Comparison of ENCODE assay signal across 17 cellular contexts in the genomic region with DNA sequence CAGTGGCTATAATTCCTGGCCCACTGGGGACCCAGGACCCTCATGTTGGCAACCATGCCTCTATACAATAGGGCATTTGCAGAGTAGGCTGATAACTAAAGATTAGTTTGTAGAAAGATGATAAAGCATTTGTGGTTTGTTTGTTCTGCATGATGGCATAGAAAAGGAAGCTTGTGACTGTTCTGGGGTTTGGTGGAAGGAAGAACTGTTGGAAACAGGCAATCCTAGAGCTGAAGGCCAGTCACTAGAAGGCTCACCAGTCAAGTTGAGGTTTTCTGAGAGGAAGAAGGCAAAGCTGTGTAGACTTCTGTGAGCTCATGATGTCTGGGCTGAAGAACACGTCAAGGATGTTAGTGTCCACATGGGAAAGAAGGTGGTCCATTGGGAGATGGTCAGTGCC.
"Had no signal": no experiment of that assay in that cellular context is flagged by ENCODE, and none has a peak within 500 bp of the region (broad histone marks: within the 10 kb centered on the region; RNA-seq: fewer than 3 reads in every experiment).

No MANE protein-coding gene starts in this region.

- DNase-seq: activated CD4-positive, alpha-beta T cell treated with anti-CD3 and anti-CD28 coated beads for 1 hour; activated CD4-positive, alpha-beta T cell treated with anti-CD3 and anti-CD28 coated beads, Interleukin-2, amount 50 U/mL, for 4 hours; activated naive CD4-positive, alpha-beta T cell treated with anti-CD3 and anti-CD28 coated beads for 36 hours; activated T-cell treated with anti-CD3 and anti-CD28 coated beads for 4 hours; dorsolateral prefrontal cortex; hippocampal formation; left ventricle myocardium superior; posterior cingulate gyrus; stimulated activated CD4-positive, alpha-beta T cell treated with anti-CD3 and anti-CD28 coated beads, Interleukin-2, amount 100 ng/mL, for 48 hours had no signal

- H3K4me1 ChIP-seq: right atrium auricular region had no signal

- H3K27ac Mint-ChIP-seq: activated naive CD4-positive, alpha-beta T cell treated with anti-CD3 and anti-CD28 coated beads for 36 hours; activated T-helper 17 cell treated with anti-CD3 and anti-CD28 coated beads, Interleukin-2, amount 50 U/mL, for 72 hours; memory B cell; natural killer cell treated with Interleukin-12 subunit alpha and Interleukin-12 subunit beta and Interleukin-15 and Interleukin-18, amount 100 ng/mL, for 72 hours; stimulated activated memory B cell treated with anti-CD40 and anti-IgM and Interleukin-4, amounts not matched to agents 10 μg/mL and 1 μg/mL and 100 μg/mL, for 72 hours had no signal

- H3K27me3 ChIP-seq: cardiac muscle cell, right atrium auricular region had no signal

- H3K4me1 Mint-ChIP-seq: activated T-helper 17 cell treated with anti-CD3 and anti-CD28 coated beads, Interleukin-2, amount 50 U/mL, for 72 hours; memory B cell; stimulated activated memory B cell treated with anti-CD40 and anti-IgM and Interleukin-4, amounts not matched to agents 10 μg/mL and 1 μg/mL and 100 μg/mL, for 72 hours had no signal

- H3K4me3 Mint-ChIP-seq: activated naive CD4-positive, alpha-beta T cell treated with anti-CD3 and anti-CD28 coated beads for 36 hours; activated T-helper 17 cell treated with anti-CD3 and anti-CD28 coated beads, Interleukin-2, amount 50 U/mL, for 72 hours; memory B cell; natural killer cell treated with Interleukin-12 subunit alpha and Interleukin-12 subunit beta and Interleukin-15 and Interleukin-18, amount 100 ng/mL, for 72 hours; stimulated activated memory B cell treated with anti-CD40 and anti-IgM and Interleukin-4, amounts not matched to agents 10 μg/mL and 1 μg/mL and 100 μg/mL, for 72 hours had no signal

- H3K27ac ChIP-seq: cardiac muscle cell, dorsolateral prefrontal cortex, right atrium auricular region, VCaP had no signal

- H3K36me3 Mint-ChIP-seq: memory B cell; natural killer cell treated with Interleukin-12 subunit alpha and Interleukin-12 subunit beta and Interleukin-15 and Interleukin-18, amount 100 ng/mL, for 72 hours; stimulated activated memory B cell treated with anti-CD40 and anti-IgM and Interleukin-4, amounts not matched to agents 10 μg/mL and 1 μg/mL and 100 μg/mL, for 72 hours had no signal

- FAIRE-seq: endometrium had no signal

- H3K4me3 ChIP-seq: cardiac muscle cell, dorsolateral prefrontal cortex, right atrium auricular region had no signal

- H3K36me3 ChIP-seq: cardiac muscle cell, right atrium auricular region had no signal

- H3K9me3 ChIP-seq: right atrium auricular region had no signal

- H3K9me3 Mint-ChIP-seq: activated naive CD4-positive, alpha-beta T cell treated with anti-CD3 and anti-CD28 coated beads for 36 hours; activated T-helper 17 cell treated with anti-CD3 and anti-CD28 coated beads, Interleukin-2, amount 50 U/mL, for 72 hours; natural killer cell treated with Interleukin-12 subunit alpha and Interleukin-12 subunit beta and Interleukin-15 and Interleukin-18, amount 100 ng/mL, for 72 hours had no signal
